Comparison of ENCODE assay signal across 1 cellular context in the genomic region with DNA sequence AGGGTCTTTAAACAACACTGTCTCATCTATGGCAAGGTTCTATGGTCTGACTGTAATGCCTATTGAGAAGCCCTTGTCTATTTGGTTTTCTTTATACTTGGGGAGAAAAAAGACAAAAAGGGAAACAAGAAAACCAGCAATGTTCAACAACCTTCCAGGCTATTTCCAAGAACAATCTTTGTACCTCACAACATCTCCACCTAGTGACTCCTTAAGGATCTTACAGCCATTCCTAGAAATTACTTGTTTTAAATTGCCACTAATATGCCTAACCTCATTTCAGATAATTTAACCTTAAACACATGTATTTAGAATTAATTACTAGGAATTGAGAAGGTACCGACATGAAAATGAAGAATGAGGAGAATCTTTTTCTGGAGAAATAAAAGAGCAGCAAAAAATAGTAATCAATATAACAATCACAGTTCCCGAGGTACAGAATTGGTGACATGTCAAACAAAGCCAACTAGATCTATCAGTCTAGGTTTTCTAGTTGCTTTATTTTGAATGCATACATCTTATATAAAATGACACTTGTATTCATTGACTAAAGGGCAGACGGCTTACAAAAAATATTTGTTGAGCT.
TF ChIP-seq lines count a peak whose summit lies in the region.

No MANE protein-coding gene starts in this region.

TF ChIP-seq in endothelial cell of umbilical vein, 7 proteins besides CTCF, POLR2A, EP300 and RAD21 (continued from another document):
- no peak for TF ChIP-seq POLR2AphosphoS5 (IDR thresholded peaks at IDR 0.05; ENCODE audit: insufficient read depth, low read depth, low read length)
- TF ChIP-seq FOS (IDR thresholded peaks at IDR 0.05; ENCODE audit: borderline replicate concordance, insufficient read depth, low read length) = no peak
